ENCODE assay signal across 8 cellular contexts in the genomic region with DNA sequence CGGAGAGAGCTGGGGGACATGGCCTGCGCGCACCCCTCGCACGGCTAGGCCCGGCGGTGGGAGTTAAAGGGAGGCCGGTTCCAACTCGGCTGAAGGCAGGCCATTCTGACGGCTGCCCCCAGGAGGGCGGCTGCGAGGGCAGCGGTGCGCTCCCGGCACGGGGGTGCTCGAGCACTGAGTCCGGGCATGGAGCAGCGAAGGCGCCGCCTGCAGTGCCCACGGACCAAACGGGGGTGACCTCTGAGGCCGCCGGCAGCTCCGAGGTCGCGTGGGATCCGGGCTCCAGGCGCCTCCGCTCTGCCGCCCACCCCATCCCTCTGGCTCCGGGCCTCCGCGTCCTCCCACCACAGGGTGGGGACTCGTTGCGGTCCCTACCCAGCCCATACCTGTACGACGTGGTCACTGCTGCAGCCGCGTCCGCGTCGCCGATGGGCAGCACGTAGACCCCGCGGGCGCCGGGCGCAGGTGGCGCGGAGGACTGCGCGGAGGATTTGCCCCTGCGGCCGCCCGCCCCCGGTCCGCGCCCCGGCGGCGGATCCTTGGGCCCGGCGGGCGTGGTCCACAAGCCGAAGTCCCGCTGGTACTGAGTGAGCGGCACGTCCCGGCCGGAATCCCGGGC. TPM values are rescaled to one million over a fixed set of nuclear protein-coding genes. Genes with fewer than 3 reads are reported as not detected.
DNase-seq lines count a peak whose midpoint lies in the region; ATAC-seq and TF ChIP-seq lines count a peak whose summit lies in the region.

No MANE protein-coding gene starts in this region.

- peak overlapping the region; percentile 75 for H3K27ac Mint-ChIP-seq in activated naive CD8-positive, alpha-beta T cell

- H3K27me3 ChIP-seq in left ventricle myocardium inferior (ENCODE audit: low read depth) (no peaks in the 10 kb centered on the region), psoas muscle (ENCODE audit: insufficient read depth in 3 of 3, low read length in 2 of 3) (no peaks in the 10 kb centered on the region)

- H3K4me1 ChIP-seq in left ventricle myocardium inferior (peaks cover 33% of the 10 kb centered on the region), psoas muscle (peaks cover 24% of the 10 kb centered on the region)

- intact Hi-C loops in left ventricle myocardium inferior (cut with micrococcal nuclease), result no loop called here
- intact Hi-C loops in psoas muscle (cut with DNase I), result loop anchor here in 1 of 2 donors (5.0 kb wide), 1 partner anchor 57 kb away; a partner anchor contains a TSS

- H3K27ac ChIP-seq in left ventricle myocardium inferior (replicated peaks) (peak overlapping the region; percentile 38), psoas muscle (peak overlapping the region; percentile 85)

- no peaks in the 10 kb centered on the region for H3K27me3 Mint-ChIP-seq in activated naive CD8-positive, alpha-beta T cell

- ATAC-seq in GM18868 (IDR thresholded peaks at IDR 0.05; ENCODE audit: unreplicated experiment) (peak; percentile 37), psoas muscle (peak; percentile 36 to 62 (median 51)), GM18517 (IDR thresholded peaks at IDR 0.05; ENCODE audit: unreplicated experiment) (no peak)

- H3K9me3 ChIP-seq in left ventricle myocardium inferior (replicated peaks), result no peaks in the 10 kb centered on the region
- no peaks in the 10 kb centered on the region for H3K9me3 ChIP-seq in psoas muscle

- H3K9me3 Mint-ChIP-seq in activated naive CD8-positive, alpha-beta T cell (ENCODE audit: low read depth), result no peaks in the 10 kb centered on the region

- no peak for TF ChIP-seq EP300 in Ishikawa (IDR thresholded peaks at IDR 0.05; ENCODE audit: borderline replicate concordance)

- peaks cover 12% of the 10 kb centered on the region for H3K36me3 ChIP-seq in left ventricle myocardium inferior
- H3K36me3 ChIP-seq in psoas muscle (ENCODE audit: insufficient read depth in 1 of 2, low read depth in 1 of 2), result peaks cover 0 to 20% of the 10 kb centered on the region in 2 donors

- H3K36me3 Mint-ChIP-seq in activated naive CD8-positive, alpha-beta T cell, result no peaks in the 10 kb centered on the region

- TF ChIP-seq RAD21 in Ishikawa (IDR thresholded peaks at IDR 0.05; ENCODE audit: low read depth), result no peak

- peaks cover 16% of the 10 kb centered on the region for H3K4me1 Mint-ChIP-seq in activated naive CD8-positive, alpha-beta T cell (ENCODE audit: low read depth)

- peak; percentile 38 for DNase-seq in AG08395 (ENCODE audit: low spot score)
- DNase-seq in left ventricle myocardium inferior, result no peak
- peak in 1 of 2 donors; percentile 22 for DNase-seq in psoas muscle
- DNase-seq in HuH-7 (ENCODE audit: low spot score), result no peak

- H3K4me3 Mint-ChIP-seq in activated naive CD8-positive, alpha-beta T cell, result peak overlapping the region; percentile 89

- WGBS in psoas muscle, 3 donors, result 1 to 2% (median 1%) methylated on average over 38 to 74 of the region's 74 CpGs

- TF ChIP-seq CTCF in left ventricle myocardium inferior (IDR thresholded peaks at IDR 0.05; ENCODE audit: borderline replicate concordance), result no peak
- TF ChIP-seq CTCF in psoas muscle (IDR thresholded peaks at IDR 0.05), result peak; percentile 8

- H3K4me3 ChIP-seq in left ventricle myocardium inferior, result peak overlapping the region; percentile 77
- H3K4me3 ChIP-seq in psoas muscle, result peak overlapping the region; percentile 86

TF ChIP-seq in Ishikawa, 13 proteins besides CTCF, POLR2A, EP300 and RAD21:
- TF ChIP-seq YY1 (IDR thresholded peaks at IDR 0.05; ENCODE audit: low read depth) (no peak), TEAD4 (IDR thresholded peaks at IDR 0.05) (no peak), EGR1 (IDR thresholded peaks at IDR 0.05) (0 out of 2 replicates have a peak, but pooled peaks have one; percentile 15), TCF12 (IDR thresholded peaks at IDR 0.05; ENCODE audit: low read depth) (no peak), TAF1 (IDR thresholded peaks at IDR 0.05; ENCODE audit: low read depth) (no peak), CREB1 (IDR thresholded peaks at IDR 0.05; ENCODE audit: low read depth) (no peak), NFIC (IDR thresholded peaks at IDR 0.05) (no peak), ZBTB7A (IDR thresholded peaks at IDR 0.05; ENCODE audit: low read depth) (peak; percentile 89), FOXM1 (IDR thresholded peaks at IDR 0.05; ENCODE audit: borderline replicate concordance, low read depth) (no peak), CEBPB (IDR thresholded peaks at IDR 0.05) (no peak)
- TF ChIP-seq, protein P1, sequence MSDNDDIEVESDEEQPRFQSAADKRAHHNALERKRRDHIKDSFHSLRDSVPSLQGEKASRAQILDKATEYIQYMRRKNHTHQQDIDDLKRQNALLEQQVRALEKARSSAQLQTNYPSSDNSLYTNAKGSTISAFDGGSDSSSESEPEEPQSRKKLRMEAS (IDR thresholded peaks at IDR 0.05), result no peak
- TF ChIP-seq, protein P2, sequence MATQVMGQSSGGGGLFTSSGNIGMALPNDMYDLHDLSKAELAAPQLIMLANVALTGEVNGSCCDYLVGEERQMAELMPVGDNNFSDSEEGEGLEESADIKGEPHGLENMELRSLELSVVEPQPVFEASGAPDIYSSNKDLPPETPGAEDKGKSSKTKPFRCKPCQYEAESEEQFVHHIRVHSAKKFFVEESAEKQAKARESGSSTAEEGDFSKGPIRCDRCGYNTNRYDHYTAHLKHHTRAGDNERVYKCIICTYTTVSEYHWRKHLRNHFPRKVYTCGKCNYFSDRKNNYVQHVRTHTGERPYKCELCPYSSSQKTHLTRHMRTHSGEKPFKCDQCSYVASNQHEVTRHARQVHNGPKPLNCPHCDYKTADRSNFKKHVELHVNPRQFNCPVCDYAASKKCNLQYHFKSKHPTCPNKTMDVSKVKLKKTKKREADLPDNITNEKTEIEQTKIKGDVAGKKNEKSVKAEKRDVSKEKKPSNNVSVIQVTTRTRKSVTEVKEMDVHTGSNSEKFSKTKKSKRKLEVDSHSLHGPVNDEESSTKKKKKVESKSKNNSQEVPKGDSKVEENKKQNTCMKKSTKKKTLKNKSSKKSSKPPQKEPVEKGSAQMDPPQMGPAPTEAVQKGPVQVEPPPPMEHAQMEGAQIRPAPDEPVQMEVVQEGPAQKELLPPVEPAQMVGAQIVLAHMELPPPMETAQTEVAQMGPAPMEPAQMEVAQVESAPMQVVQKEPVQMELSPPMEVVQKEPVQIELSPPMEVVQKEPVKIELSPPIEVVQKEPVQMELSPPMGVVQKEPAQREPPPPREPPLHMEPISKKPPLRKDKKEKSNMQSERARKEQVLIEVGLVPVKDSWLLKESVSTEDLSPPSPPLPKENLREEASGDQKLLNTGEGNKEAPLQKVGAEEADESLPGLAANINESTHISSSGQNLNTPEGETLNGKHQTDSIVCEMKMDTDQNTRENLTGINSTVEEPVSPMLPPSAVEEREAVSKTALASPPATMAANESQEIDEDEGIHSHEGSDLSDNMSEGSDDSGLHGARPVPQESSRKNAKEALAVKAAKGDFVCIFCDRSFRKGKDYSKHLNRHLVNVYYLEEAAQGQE (IDR thresholded peaks at IDR 0.05; ENCODE audit: low read depth), result no peak; the same call in 1 of the 2 replicates
- TF ChIP-seq, protein P3, sequence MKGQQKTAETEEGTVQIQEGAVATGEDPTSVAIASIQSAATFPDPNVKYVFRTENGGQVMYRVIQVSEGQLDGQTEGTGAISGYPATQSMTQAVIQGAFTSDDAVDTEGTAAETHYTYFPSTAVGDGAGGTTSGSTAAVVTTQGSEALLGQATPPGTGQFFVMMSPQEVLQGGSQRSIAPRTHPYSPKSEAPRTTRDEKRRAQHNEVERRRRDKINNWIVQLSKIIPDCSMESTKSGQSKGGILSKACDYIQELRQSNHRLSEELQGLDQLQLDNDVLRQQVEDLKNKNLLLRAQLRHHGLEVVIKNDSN (IDR thresholded peaks at IDR 0.05), result no peak

RNA-seq across cellular contexts. Expression of a gene that starts 0.5 kb away (rescaled TPM):
- total RNA-seq in left ventricle myocardium inferior (2.4 TPM), psoas muscle (10 to 100 TPM in 1 of 4 donors, 1 to 10 TPM in 3; 4.6 to 12.3 (median 6.2) TPM)
- polyA plus RNA-seq in psoas muscle, result 1 to 10 TPM; 2.7 to 5.3 (median 4.5) TPM

RNA-seq across cellular contexts. Expression of a gene that starts 59.8 kb away (rescaled TPM):
- total RNA-seq in left ventricle myocardium inferior (52.8 TPM), psoas muscle (10 to 100 TPM; 30.3 to 64.4 (median 50.7) TPM)
- 10 to 100 TPM; 48.4 to 77.1 (median 61.4) TPM for polyA plus RNA-seq in psoas muscle
